In the genomic region with DNA sequence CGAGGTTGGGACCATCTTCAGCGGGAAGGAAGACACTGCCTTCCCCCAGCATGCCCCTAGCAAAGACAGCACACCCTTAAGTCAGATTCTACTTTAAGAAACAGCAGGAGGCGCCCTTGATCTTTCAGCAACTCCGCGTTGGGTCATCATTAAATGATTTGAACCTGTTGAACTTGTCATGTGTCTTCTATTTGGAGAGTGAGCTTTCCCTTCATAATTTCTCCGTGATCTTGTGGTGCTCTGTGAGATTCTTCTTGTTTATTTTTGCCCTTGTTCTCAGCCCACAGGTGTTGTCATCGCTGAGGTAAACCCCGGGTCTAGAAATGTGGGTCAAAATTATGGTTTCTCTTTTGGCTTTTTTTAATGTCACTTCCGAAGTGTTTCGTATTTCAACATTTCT, we compare ENCODE assay signal across 12 cellular contexts. TPM values are rescaled to one million over a fixed set of nuclear protein-coding genes. Genes with fewer than 3 reads are reported as not detected.
DNase-seq lines count a peak whose midpoint lies in the region; ATAC-seq and TF ChIP-seq lines count a peak whose summit lies in the region.
"Had no signal": no experiment of that assay in that cellular context is flagged by ENCODE, and none has a peak within 500 bp of the region (broad histone marks: within the 10 kb centered on the region; RNA-seq: fewer than 3 reads in every experiment).

No MANE protein-coding gene starts in this region.

- H3K9me3 ChIP-seq in T-helper 17 cell (ENCODE audit: control insufficient read depth, low read length, poor library complexity, severe bottlenecking), result no peaks in the 10 kb centered on the region

- H3K27ac Mint-ChIP-seq in HFFc6 (no peak overlapping the region), T-helper 17 cell (no peak overlapping the region)

- ATAC-seq in T-helper 17 cell (peak; percentile 89), HG03378 (IDR thresholded peaks at IDR 0.05; ENCODE audit: unreplicated experiment) (no peak)

- H3K36me3 Mint-ChIP-seq in HFFc6 (ENCODE audit: low read depth), result peaks cover 9% of the 10 kb centered on the region; the same call in 1 of the 2 replicates
- no peaks in the 10 kb centered on the region for H3K36me3 Mint-ChIP-seq in T-helper 17 cell (ENCODE audit: low read depth)

- in situ Hi-C loops in KBM-7 (cut with MboI; ENCODE audit: low pct_unique_long_range_greater_than_20kb, low sequenced_read_pairs), result no loop called here

- no peaks in the 10 kb centered on the region for H3K9me3 Mint-ChIP-seq in HFFc6

- DNase-seq in AG20443 (ENCODE audit: low spot score) (peak; percentile 53), HFFc6 (no peak), T-helper 17 cell (no peak), iPS-NIHi7 (ENCODE audit: extremely low spot score) (peak; percentile 40), KBM-7 (no peak), NCI-H1694 treated with DMSO at 0.1 percent for 48 hours (lab: John Stamatoyannopoulos, UW) (no peak)
- DNase-seq in activated T-cell treated with anti-CD3 and anti-CD28 coated beads, Interleukin-2, amount 50 U/mL, for 48 hours, result no peak
- DNase-seq: activated CD4-positive, CD25-positive, alpha-beta regulatory T cell treated with anti-CD3 and anti-CD28 coated beads, Interleukin-2, amount 50 U/mL, for 72 hours; activated effector memory CD4-positive, alpha-beta T cell treated with Interleukin-2 at 50 U/mL for 16 hours; NCI-H187 treated with DMSO at 0.1 percent for 48 hours; SHP77 had no signal

- H3K27me3 Mint-ChIP-seq in HFFc6 (ENCODE audit: insufficient read depth) (no peaks in the 10 kb centered on the region; the same call in none of the 2 replicates), T-helper 17 cell (no peaks in the 10 kb centered on the region)

- H3K4me3 Mint-ChIP-seq in HFFc6 (no peak overlapping the region), T-helper 17 cell (no peak overlapping the region)

- peak; percentile 34 for TF ChIP-seq CTCF in HFFc6 (IDR thresholded peaks at IDR 0.05)

- H3K4me1 Mint-ChIP-seq in HFFc6 (ENCODE audit: low read depth), result peaks cover 26% of the 10 kb centered on the region
- peaks cover under 1% of the 10 kb centered on the region for H3K4me1 Mint-ChIP-seq in T-helper 17 cell

RNA-seq across cellular contexts. Expression of a gene that starts 49.5 kb away (rescaled TPM):
- 100 to 1,000 TPM; 106 to 124 (median 112) TPM for total RNA-seq in HFFc6 (2021; fragmentation: NEBNext Ultra II Directional; extraction: Animal tissue kit (Norgen Biotek cat#: 25700))
- 10 to 100 TPM; 61.3 to 79.1 TPM for total RNA-seq in T-helper 17 cell

Comparison
In these comparisons a context has a peak if more than half of its experiments do, and no peak if none do; other contexts are left out.
1. DNase-seq: peak in AG20443 (single experiment) and iPS-NIHi7 (single experiment); none in HFFc6 (single experiment), T-helper 17 cell (0 of 3), KBM-7 (single experiment), NCI-H1694 treated with DMSO at 0.1 percent for 48 hours (single experiment) and activated T-cell treated with anti-CD3 and anti-CD28 coated beads, Interleukin-2, amount 50 U/mL, for 48 hours (0 of 2).